13 cellular contexts compared by ENCODE assay signal in genomic region chr5:57258052-57258451, GRCh38.
"Had no signal": no experiment of that assay in that cellular context is flagged by ENCODE, and none has a peak within 500 bp of the region (broad histone marks: within the 10 kb centered on the region; RNA-seq: fewer than 3 reads in every experiment).

No MANE protein-coding gene starts in this region.

- ATAC-seq: pancreas had no signal

- H3K4me1 ChIP-seq: esophagus squamous epithelium, pancreas, SJSA1, stomach had no signal

- H3K9me3 ChIP-seq: esophagus squamous epithelium, pancreas, SJSA1, stomach, thoracic aorta had no signal

- H3K4me3 ChIP-seq: cardiac muscle cell, esophagus squamous epithelium, pancreas, SJSA1, stomach, thoracic aorta had no signal

- H3K27ac ChIP-seq: esophagus squamous epithelium, pancreas, SJSA1, stomach, thoracic aorta, WERI-Rb-1 had no signal

- H3K27me3 ChIP-seq: cardiac muscle cell, esophagus squamous epithelium, pancreas, SJSA1, stomach had no signal

- DNase-seq: activated CD4-positive, alpha-beta T cell treated with anti-CD3 and anti-CD28 coated beads for 48 hours; activated effector memory CD4-positive, alpha-beta T cell treated with Interleukin-2 at 50 U/mL for 16 hours; esophagus squamous epithelium; foreskin melanocyte; head of caudate nucleus; pancreas; stimulated activated CD4-positive, alpha-beta T cell treated with anti-CD3 and anti-CD28 coated beads, Interleukin-2, amount 100 ng/mL, for 48 hours; stomach; SW 1271; WERI-Rb-1 had no signal
